In genomic region chr21:29232601-29233541, GRCh38 we compare ENCODE assay signal across 11 cellular contexts.
DNase-seq lines count a peak whose midpoint lies in the region; ATAC-seq lines count a peak whose summit lies in the region.
"Had no signal": no experiment of that assay in that cellular context is flagged by ENCODE, and none has a peak within 500 bp of the region (broad histone marks: within the 10 kb centered on the region; RNA-seq: fewer than 3 reads in every experiment).

No MANE protein-coding gene starts in this region.

- H3K4me3 Mint-ChIP-seq in naive thymus-derived CD4-positive, alpha-beta T cell: peak overlapping the region in 1 of 10 donors; percentile 40

- CTCF ChIA-PET in naive thymus-derived CD4-positive, alpha-beta T cell (lab: Charles Lee): interaction anchor here (0.7 to 1.1 kb wide), 4 partner anchors 9 to 147 kb away, joined by 3 to 7 read pairs (median 5); no protein-coding TSS in a partner anchor

- no peaks in the 10 kb centered on the region for H3K36me3 ChIP-seq in naive thymus-derived CD4-positive, alpha-beta T cell (ENCODE audit: control insufficient read depth in 2 of 3, insufficient read depth in 3 of 3, low read length in 3 of 3)
- H3K36me3 ChIP-seq: thoracic aorta had no signal

- peak overlapping the region in 1 of 9 donors; percentile 45 for H3K27ac Mint-ChIP-seq in naive thymus-derived CD4-positive, alpha-beta T cell

- peaks cover 5 to 40% (median 6%) of the 10 kb centered on the region in 7 donors for H3K4me1 Mint-ChIP-seq in naive thymus-derived CD4-positive, alpha-beta T cell

- no peaks in the 10 kb centered on the region for H3K4me1 ChIP-seq in naive thymus-derived CD4-positive, alpha-beta T cell (ENCODE audit: control insufficient read depth in 2 of 2, insufficient read depth in 2 of 2, low read length in 2 of 2)

- ATAC-seq in HG02970 (IDR thresholded peaks at IDR 0.05; ENCODE audit: low FRiP score, unreplicated experiment) (peak; percentile 9), GM19324 (IDR thresholded peaks at IDR 0.05; ENCODE audit: low FRiP score, unreplicated experiment) (no peak)
- ATAC-seq in naive thymus-derived CD4-positive, alpha-beta T cell: peak; percentile 24

- peaks cover 0 to 14% (median 0%) of the 10 kb centered on the region in 5 donors for H3K27me3 Mint-ChIP-seq in naive thymus-derived CD4-positive, alpha-beta T cell

- H3K27me3 ChIP-seq in naive thymus-derived CD4-positive, alpha-beta T cell (ENCODE audit: control insufficient read depth in 2 of 2, insufficient read depth in 2 of 2, low read length in 2 of 2): no peaks in the 10 kb centered on the region

- intact Hi-C loops in naive thymus-derived CD4-positive, alpha-beta T cell (cut with micrococcal nuclease): loop anchor here (1.0 to 5.0 kb wide), 7 partner anchors 36 to 616 kb away; partner anchors contain the start of gene BACH1 (in 2 of the 2)

- H3K27ac ChIP-seq in naive thymus-derived CD4-positive, alpha-beta T cell (ENCODE audit: low read depth, low read length): no peak overlapping the region
- H3K27ac ChIP-seq: 22Rv1, SK-N-MC, thoracic aorta had no signal

- no peak overlapping the region for H3K4me3 ChIP-seq in naive thymus-derived CD4-positive, alpha-beta T cell (ENCODE audit: low read length)
- H3K4me3 ChIP-seq: SK-N-MC, thoracic aorta had no signal

- POLR2A ChIA-PET in naive thymus-derived CD4-positive, alpha-beta T cell (lab: Charles Lee): no interaction called here

- no peaks in the 10 kb centered on the region for H3K36me3 Mint-ChIP-seq in naive thymus-derived CD4-positive, alpha-beta T cell

- DNase-seq in DMS 273 (lab: John Stamatoyannopoulos, UW; ENCODE audit: unreplicated experiment) (peak; percentile 22), DMS 273 treated with DMSO at 0.1 percent for 48 hours (lab: John Stamatoyannopoulos, UW) (no peak), SW 1271 (lab: John Stamatoyannopoulos, UW) (peak; percentile 32 to 37), T-helper 1 cell (no peak)
- DNase-seq in naive thymus-derived CD4-positive, alpha-beta T cell: peak in 2 of 9 donors; percentile 3 to 8
- DNase-seq in activated effector memory CD4-positive, alpha-beta T cell treated with anti-CD3 and anti-CD28 coated beads, Interleukin-2, amount 50 U/mL, for 16 hours: no peak

- H3K9me3 Mint-ChIP-seq in naive thymus-derived CD4-positive, alpha-beta T cell: no peaks in the 10 kb centered on the region

- H3K9me3 ChIP-seq in naive thymus-derived CD4-positive, alpha-beta T cell (ENCODE audit: control insufficient read depth in 2 of 3, low read length in 3 of 3): no peaks in the 10 kb centered on the region
- H3K9me3 ChIP-seq: thoracic aorta had no signal

Comparison
In these comparisons a context has a peak if more than half of its experiments do, and no peak if none do; other contexts are left out.
1. DNase-seq: peak in DMS 273 (single experiment) and SW 1271 (2 of 2); none in DMS 273 treated with DMSO at 0.1 percent for 48 hours (single experiment), activated effector memory CD4-positive, alpha-beta T cell treated with anti-CD3 and anti-CD28 coated beads, Interleukin-2, amount 50 U/mL, for 16 hours (single experiment) and T-helper 1 cell (0 of 5).